19 cellular contexts compared by ENCODE assay signal in genomic region chr17:4048218-4048617, GRCh38.
"Had no signal": no experiment of that assay in that cellular context is flagged by ENCODE, and none has a peak within 500 bp of the region (broad histone marks: within the 10 kb centered on the region; RNA-seq: fewer than 3 reads in every experiment).

No MANE protein-coding gene starts in this region.

- H3K9me3 ChIP-seq: heart left ventricle, mucosa of descending colon, right atrium auricular region, sigmoid colon, stomach, thoracic aorta, transverse colon had no signal

- H3K9me3 Mint-ChIP-seq: endodermal cell, natural killer cell, neural crest cell had no signal

- H3K4me3 Mint-ChIP-seq: endodermal cell, natural killer cell, neural crest cell had no signal

- H3K27ac Mint-ChIP-seq: endodermal cell, natural killer cell had no signal

- H3K27ac ChIP-seq: coronary artery, right atrium auricular region, sigmoid colon, stomach, thoracic aorta, transverse colon had no signal

- DNase-seq: effector CD4-positive, alpha-beta T cell; endodermal cell; heart left ventricle; hippocampal formation; kidney glomerular epithelial cell; mucosa of descending colon; natural killer cell; sigmoid colon; stimulated activated CD4-positive, alpha-beta T cell treated with anti-CD3 and anti-CD28 coated beads, Interleukin-2, amount 100 ng/mL, for 24 hours; stimulated activated CD4-positive, alpha-beta T cell treated with anti-CD3 and anti-CD28 coated beads, Interleukin-4, amount 100 ng/mL, for 4 hours; stimulated activated naive CD4-positive, alpha-beta T cell; stomach; substantia nigra; transverse colon had no signal

- H3K4me1 Mint-ChIP-seq: endodermal cell had no signal

- H3K4me3 ChIP-seq: coronary artery, heart left ventricle, mucosa of descending colon, right atrium auricular region, sigmoid colon, skin epidermis, stomach, thoracic aorta, transverse colon had no signal

- H3K4me1 ChIP-seq: heart left ventricle, right atrium auricular region, sigmoid colon, stomach, transverse colon had no signal

- H3K27me3 ChIP-seq: heart left ventricle, right atrium auricular region, sigmoid colon, stomach, transverse colon had no signal

- ATAC-seq: mucosa of descending colon, natural killer cell had no signal
